In genomic region chr2:45458909-45459563, GRCh38 we compare ENCODE assay signal across 8 cellular contexts.
DNase-seq lines count a peak whose midpoint lies in the region; ATAC-seq and TF ChIP-seq lines count a peak whose summit lies in the region.

No MANE protein-coding gene starts in this region.

- peak overlapping the region; percentile 65 for H3K27ac ChIP-seq in SJSA1
- peak overlapping the region in 1 of 4 donors; percentile 21 for H3K27ac ChIP-seq in gastrocnemius medialis

- H3K36me3 ChIP-seq in SJSA1 (no peaks in the 10 kb centered on the region), gastrocnemius medialis (no peaks in the 10 kb centered on the region)

- intact Hi-C loops in gastrocnemius medialis (cut with DNase I; ENCODE audit: low total_unique reads) (no loop called here), head of caudate nucleus (cut with DNase I) (no loop called here)

- no peak for TF ChIP-seq CTCF in foreskin fibroblast (IDR thresholded peaks at IDR 0.05; ENCODE audit: low read depth, low read length)
- TF ChIP-seq CTCF in gastrocnemius medialis (IDR thresholded peaks at IDR 0.05 in 4 of 5, conservative IDR thresholded peaks at IDR 0.05 in 1 of 5), result no peak

- no peak overlapping the region for H3K4me3 ChIP-seq in SJSA1
- H3K4me3 ChIP-seq in foreskin fibroblast (ENCODE audit: low read depth in 1 of 2, low read length in 2 of 2), result no peak overlapping the region
- H3K4me3 ChIP-seq in gastrocnemius medialis, result no peak overlapping the region

- DNase-seq in HK-2 (ENCODE audit: unreplicated experiment) (peak; percentile 35), SJSA1 (ENCODE audit: low read depth in 1 of 2, low spot score in 2 of 2) (peak; percentile 66 to 73), foreskin fibroblast (peak; percentile 46 to 71), gastrocnemius medialis (no peak), head of caudate nucleus (no peak)

- TF ChIP-seq POLR2A in gastrocnemius medialis (IDR thresholded peaks at IDR 0.05), result no peak

- in situ Hi-C loops in gastrocnemius medialis (cut with MboI; ENCODE audit: low sequenced_read_pairs in 4 of 4), result no loop called here

- peak; percentile 58 to 74 for ATAC-seq in gastrocnemius medialis
- no peak for ATAC-seq in HG03442 (IDR thresholded peaks at IDR 0.05; ENCODE audit: unreplicated experiment)
- no peak for ATAC-seq in HG02852 (IDR thresholded peaks at IDR 0.05; ENCODE audit: unreplicated experiment)
- no peak for ATAC-seq in HG02840 (IDR thresholded peaks at IDR 0.05; ENCODE audit: low FRiP score, unreplicated experiment)

- peaks cover 15% of the 10 kb centered on the region for H3K4me1 ChIP-seq in SJSA1 (replicated peaks)
- peaks cover 8 to 12% of the 10 kb centered on the region in 2 donors for H3K4me1 ChIP-seq in gastrocnemius medialis

- no peaks in the 10 kb centered on the region for H3K9me3 ChIP-seq in SJSA1 (replicated peaks)
- H3K9me3 ChIP-seq in gastrocnemius medialis, result no peaks in the 10 kb centered on the region

- H3K27me3 ChIP-seq in SJSA1 (replicated peaks), result no peaks in the 10 kb centered on the region
- H3K27me3 ChIP-seq in gastrocnemius medialis, result no peaks in the 10 kb centered on the region

Comparison
In these comparisons a context has a peak if more than half of its experiments do, and no peak if none do; other contexts are left out.
1. DNase-seq: peak in HK-2 (single experiment), SJSA1 (2 of 2) and foreskin fibroblast (2 of 2); none in gastrocnemius medialis (0 of 2) and head of caudate nucleus (0 of 42).
2. ATAC-seq: peak in gastrocnemius medialis (2 of 2); none in HG03442 (single experiment), HG02852 (single experiment) and HG02840 (single experiment).